Comparison of ENCODE assay signal across 8 cellular contexts in genomic region chr7:1533569-1534329, GRCh38. TPM values are rescaled to one million over a fixed set of nuclear protein-coding genes. Genes with fewer than 3 reads are reported as not detected.
DNase-seq lines count a peak whose midpoint lies in the region; ATAC-seq and TF ChIP-seq lines count a peak whose summit lies in the region.

No MANE protein-coding gene starts in this region.

- no peaks in the 10 kb centered on the region for H3K27me3 ChIP-seq in ovary

- H3K4me1 ChIP-seq in ovary (ENCODE audit: insufficient read depth), result peaks cover 27% of the 10 kb centered on the region

- H3K4me3 ChIP-seq in AG09309 (ENCODE audit: control insufficient read depth, low read depth, low read length), result peak overlapping the region; percentile 78
- peak overlapping the region; percentile 51 for H3K4me3 ChIP-seq in ovary

- no peaks in the 10 kb centered on the region for H3K36me3 ChIP-seq in ovary

- TF ChIP-seq CTCF in AG09309 (IDR thresholded peaks at IDR 0.05; ENCODE audit: control insufficient read depth, insufficient read depth, low read depth, low read length, missing control alignments) (no peak), VCaP (conservative IDR thresholded peaks at IDR 0.05) (no peak), ovary (IDR thresholded peaks at IDR 0.05) (no peak)

- 81 to 86% (median 85%) methylated on average over 24 of the region's 24 CpGs for WGBS in ovary, 3 donors

- DNase-seq in AG09309 (ENCODE audit: low read depth) (peak; percentile 64), GOT3 (lab: John Stamatoyannopoulos, UW) (peak; percentile 43), ovary (peak in 4 of 5 donors; percentile 26 to 60 (median 54)), superior temporal gyrus (ENCODE audit: extremely low spot score) (no peak), NCI-H1417 treated with DMSO at 0.1 percent for 48 hours (lab: John Stamatoyannopoulos, UW) (no peak)

- H3K27ac ChIP-seq in VCaP (peak overlapping the region; percentile 94), ovary (peak overlapping the region; percentile 83 to 99)

- no peaks in the 10 kb centered on the region for H3K9me3 ChIP-seq in ovary

- no peak for TF ChIP-seq EP300 in ovary (IDR thresholded peaks at IDR 0.05)

- no peak for TF ChIP-seq POLR2A in ovary (IDR thresholded peaks at IDR 0.05)

- ATAC-seq in esophagus mucosa (peak; percentile 50), HG03378 (IDR thresholded peaks at IDR 0.05; ENCODE audit: unreplicated experiment) (no peak)

- intact Hi-C loops in ovary (cut with DNase I), result no loop called here

RNA-seq across cellular contexts. Expression of gene MAFK, which starts 3.2 kb away (rescaled TPM):
- total RNA-seq in esophagus mucosa (12.6 TPM), ovary (10 to 100 TPM; 10.5 to 42.0 (median 18.7) TPM)
- 10 to 100 TPM in 1 of 2 donors, 1 to 10 TPM in 1; 1.8 to 22.9 TPM for polyA plus RNA-seq in ovary

RNA-seq across cellular contexts. Expression of gene TMEM184A, which starts 22.3 kb away (rescaled TPM):
- total RNA-seq in esophagus mucosa, result 86.6 TPM
- 1 to 10 TPM in 5 of 7 donors, under 1 TPM in 1, not detected in 1; 0.05 to 8.4 (median 1.6) TPM for total RNA-seq in ovary
- under 1 TPM in 1 of 2 donors, not detected in 1; 0.13 TPM for polyA plus RNA-seq in ovary

RNA-seq across cellular contexts. Expression of gene INTS1, which starts 29.6 kb away (rescaled TPM):
- total RNA-seq in esophagus mucosa (50.4 TPM), ovary (10 to 100 TPM; 28.5 to 80.5 (median 70.6) TPM)
- 10 to 100 TPM in 1 of 2 donors, 1 to 10 TPM in 1; 1.9 to 48.7 TPM for polyA plus RNA-seq in ovary

RNA-seq across cellular contexts. Expression of gene PSMG3, which starts 36.1 kb away (rescaled TPM):
- total RNA-seq in esophagus mucosa, result 39.8 TPM
- 10 to 100 TPM; 15.6 to 34.5 (median 18.6) TPM for total RNA-seq in ovary
- polyA plus RNA-seq in ovary, result 10 to 100 TPM; 12.7 to 29.9 TPM

Comparison
In these comparisons a context has a peak if more than half of its experiments do, and no peak if none do; other contexts are left out.
1. DNase-seq: peak in AG09309 (single experiment), GOT3 (single experiment) and ovary (4 of 5); none in superior temporal gyrus (single experiment) and NCI-H1417 treated with DMSO at 0.1 percent for 48 hours (single experiment).